8 cellular contexts compared by ENCODE assay signal in the genomic region with DNA sequence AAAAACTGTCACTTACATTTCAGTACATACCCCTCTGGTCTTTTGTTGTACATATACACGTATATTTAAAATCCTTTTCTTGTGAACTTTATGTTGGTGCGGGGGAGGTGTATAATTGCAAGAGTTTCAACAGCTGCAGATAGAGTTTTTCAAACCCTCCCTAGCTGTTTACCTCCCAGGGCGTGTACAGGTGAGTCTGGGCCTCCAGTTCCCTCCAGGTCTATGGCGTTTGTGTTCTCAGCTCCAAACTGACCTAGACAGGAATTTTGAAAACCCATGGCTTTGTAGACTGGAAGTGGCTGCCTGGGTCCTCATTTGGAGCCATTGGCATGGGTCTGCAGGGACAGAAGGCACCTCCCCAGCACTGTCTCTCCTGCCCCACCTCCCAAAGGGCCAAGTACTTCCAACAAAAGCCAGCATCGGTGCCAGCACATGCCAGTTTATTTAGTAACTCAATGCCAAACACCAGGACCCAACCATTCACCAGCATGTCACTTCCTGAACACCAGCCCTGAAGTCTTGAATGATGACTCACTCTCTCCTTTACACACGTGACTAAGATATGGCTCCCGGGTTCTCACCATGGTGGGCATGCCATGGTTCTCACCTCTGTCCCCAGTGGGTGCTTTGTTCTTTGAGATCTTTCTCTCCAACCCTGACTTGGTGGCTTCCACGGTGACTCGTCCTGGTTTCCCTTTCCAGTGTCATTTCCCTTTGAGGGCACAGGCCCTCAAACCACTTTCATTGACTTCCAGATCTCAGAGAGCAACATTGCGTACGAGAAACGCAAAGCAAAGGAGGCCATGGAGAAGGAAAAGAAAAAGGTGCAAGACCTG. TPM values are rescaled to one million over a fixed set of nuclear protein-coding genes. Genes with fewer than 3 reads are reported as not detected.
DNase-seq lines count a peak whose midpoint lies in the region; ATAC-seq and TF ChIP-seq lines count a peak whose summit lies in the region.

No MANE protein-coding gene starts in this region.

- intact Hi-C loops in left ventricle myocardium superior (cut with micrococcal nuclease) = no loop called here
- intact Hi-C loops in left ventricle myocardium inferior (cut with micrococcal nuclease) = no loop called here
- intact Hi-C loops in tibial artery (cut with DNase I; ENCODE audit: low total_unique reads) = no loop called here

- no peaks in the 10 kb centered on the region for H3K4me1 ChIP-seq in left ventricle myocardium inferior
- H3K4me1 ChIP-seq in duodenal mucosa (ENCODE audit: control insufficient read depth in 1 of 2, insufficient read depth in 2 of 2, low read length in 2 of 2) = peaks cover 45 to 51% of the 10 kb centered on the region in 2 donors
- H3K4me1 ChIP-seq in HAP-1 = no peaks in the 10 kb centered on the region
- H3K4me1 ChIP-seq in tibial artery = peaks cover 0 to 12% (median 5%) of the 10 kb centered on the region in 4 donors

- ATAC-seq in left ventricle myocardium superior = peak; percentile 59
- ATAC-seq in GM18907 (IDR thresholded peaks at IDR 0.05; ENCODE audit: unreplicated experiment) = no peak

- TF ChIP-seq CTCF in left ventricle myocardium inferior (IDR thresholded peaks at IDR 0.05; ENCODE audit: borderline replicate concordance) (no peak), tibial artery (IDR thresholded peaks at IDR 0.05) (no peak)

- no peaks in the 10 kb centered on the region for H3K9me3 Mint-ChIP-seq in T-helper 2 cell treated with Interferon-gamma antibody and Interleukin-4, amounts not matched to agents 5 μg/mL and 100 μg/mL, for 36 hours

- DNase-seq in left ventricle myocardium superior (no peak), left ventricle myocardium inferior (no peak), HAP-1 (ENCODE audit: low spot score in 2 of 2) (no peak), tibial artery (no peak)
- peak; percentile 62 for DNase-seq in T-helper 2 cell treated with Interferon-gamma antibody and Interleukin-4, amounts not matched to agents 5 μg/mL and 100 μg/mL, for 36 hours (ENCODE audit: low spot score)
- DNase-seq in stimulated activated CD4-positive, alpha-beta T cell treated with anti-CD3 and anti-CD28 coated beads, Interleukin-12 subunit alpha, Interleukin-12 subunit beta, amount 100 ng/mL, for 48 hours (ENCODE audit: low read depth in 2 of 3, low spot score in 1 of 3) = peak; percentile 27 to 40 (median 35)

- peak overlapping the region; percentile 40 for H3K4me3 Mint-ChIP-seq in T-helper 2 cell treated with Interferon-gamma antibody and Interleukin-4, amounts not matched to agents 5 μg/mL and 100 μg/mL, for 36 hours

- H3K27ac ChIP-seq in left ventricle myocardium inferior (replicated peaks) (no peak overlapping the region), duodenal mucosa (ENCODE audit: low read depth, low read length) (peak overlapping the region; percentile 33), tibial artery (no peak overlapping the region)

- in situ Hi-C loops in HAP-1 (cut with MboI; ENCODE audit: low sequenced_read_pairs) = no loop called here

- H3K36me3 Mint-ChIP-seq in T-helper 2 cell treated with Interferon-gamma antibody and Interleukin-4, amounts not matched to agents 5 μg/mL and 100 μg/mL, for 36 hours (ENCODE audit: low read depth) = peaks cover 3% of the 10 kb centered on the region

- H3K27me3 Mint-ChIP-seq in T-helper 2 cell treated with Interferon-gamma antibody and Interleukin-4, amounts not matched to agents 5 μg/mL and 100 μg/mL, for 36 hours (ENCODE audit: low read depth) = no peaks in the 10 kb centered on the region

- no peak overlapping the region for H3K9ac ChIP-seq in duodenal mucosa (ENCODE audit: low read depth in 1 of 2, low read length in 2 of 2)

- peaks cover 42% of the 10 kb centered on the region for H3K4me1 Mint-ChIP-seq in T-helper 2 cell treated with Interferon-gamma antibody and Interleukin-4, amounts not matched to agents 5 μg/mL and 100 μg/mL, for 36 hours (ENCODE audit: low read depth)

- H3K27me3 ChIP-seq in left ventricle myocardium inferior (ENCODE audit: low read depth) (no peaks in the 10 kb centered on the region), duodenal mucosa (ENCODE audit: control insufficient read depth in 1 of 2, insufficient read depth in 2 of 2, low read length in 2 of 2) (no peaks in the 10 kb centered on the region), HAP-1 (ENCODE audit: low read depth) (no peaks in the 10 kb centered on the region), tibial artery (no peaks in the 10 kb centered on the region)

- H3K27ac Mint-ChIP-seq in T-helper 2 cell treated with Interferon-gamma antibody and Interleukin-4, amounts not matched to agents 5 μg/mL and 100 μg/mL, for 36 hours = peak overlapping the region; percentile 83

- no peaks in the 10 kb centered on the region for H3K36me3 ChIP-seq in left ventricle myocardium inferior
- H3K36me3 ChIP-seq in duodenal mucosa (ENCODE audit: control insufficient read depth in 1 of 2, insufficient read depth in 2 of 2, low read length in 2 of 2) = no peaks in the 10 kb centered on the region
- no peaks in the 10 kb centered on the region for H3K36me3 ChIP-seq in HAP-1 (replicated peaks)
- no peaks in the 10 kb centered on the region for H3K36me3 ChIP-seq in tibial artery

- H3K9me3 ChIP-seq in left ventricle myocardium inferior (replicated peaks) = no peaks in the 10 kb centered on the region
- H3K9me3 ChIP-seq in duodenal mucosa (ENCODE audit: control insufficient read depth in 1 of 2, low read length in 2 of 2) = no peaks in the 10 kb centered on the region
- H3K9me3 ChIP-seq in HAP-1 = no peaks in the 10 kb centered on the region
- no peaks in the 10 kb centered on the region for H3K9me3 ChIP-seq in tibial artery

- H3K4me3 ChIP-seq in left ventricle myocardium inferior (no peak overlapping the region), duodenal mucosa (ENCODE audit: low read depth in 1 of 2, low read length in 2 of 2) (no peak overlapping the region), HAP-1 (no peak overlapping the region), tibial artery (no peak overlapping the region)

RNA-seq across cellular contexts. Expression of a gene that starts 57.3 kb away (rescaled TPM):
- 12.6 TPM for total RNA-seq in left ventricle myocardium superior
- 15.0 TPM for total RNA-seq in left ventricle myocardium inferior

Comparison
In these comparisons a context has a peak if more than half of its experiments do, and no peak if none do; other contexts are left out.
1. DNase-seq: peak in T-helper 2 cell treated with Interferon-gamma antibody and Interleukin-4, amounts not matched to agents 5 μg/mL and 100 μg/mL, for 36 hours (single experiment) and stimulated activated CD4-positive, alpha-beta T cell treated with anti-CD3 and anti-CD28 coated beads, Interleukin-12 subunit alpha, Interleukin-12 subunit beta, amount 100 ng/mL, for 48 hours (3 of 3); none in left ventricle myocardium superior (single experiment), left ventricle myocardium inferior (single experiment), HAP-1 (0 of 2) and tibial artery (0 of 2).